ENCODE assay signal across 1 cellular context in the genomic region with DNA sequence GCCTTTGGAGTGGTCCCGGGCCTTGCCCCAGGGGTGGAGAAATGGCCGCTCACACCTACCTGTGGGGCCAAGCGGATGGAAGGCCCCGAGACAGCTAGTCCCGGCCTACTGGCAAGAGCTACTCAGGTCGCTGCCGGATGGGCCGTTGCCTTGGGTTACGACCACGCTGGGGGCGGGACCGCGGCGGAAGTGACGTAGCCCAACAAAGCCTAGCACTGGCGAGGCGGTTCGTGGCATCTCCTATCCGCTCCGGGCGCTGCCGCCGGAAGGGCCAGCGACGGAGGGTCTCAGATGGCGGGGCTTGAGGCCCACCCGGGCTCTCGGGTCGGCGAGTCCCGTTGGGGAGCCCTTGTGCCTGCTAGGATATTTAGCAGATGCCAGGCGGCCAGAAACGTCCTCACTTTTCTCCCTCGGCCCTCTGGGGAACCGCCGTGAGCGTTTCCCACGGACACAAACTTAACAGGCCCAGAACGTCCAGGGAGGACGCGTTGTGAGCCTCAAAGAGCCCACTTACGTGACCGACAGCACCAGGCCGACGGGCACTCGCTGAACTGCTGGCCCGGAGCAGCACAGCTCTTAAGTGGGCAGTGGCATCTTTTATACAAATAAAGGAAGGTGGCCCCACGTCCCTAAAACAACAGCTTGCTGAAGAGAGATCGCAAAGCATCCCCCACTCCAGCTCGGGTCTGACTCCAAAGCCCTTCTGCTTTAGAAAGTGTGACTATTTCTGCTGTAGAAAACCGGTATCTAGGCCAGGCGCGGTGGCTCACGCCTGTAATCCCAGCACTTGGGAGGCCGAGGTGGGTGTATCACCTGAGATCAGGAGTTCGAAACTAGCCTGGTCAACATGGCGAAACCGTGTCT.
A peak's percentile ranks its signal among the peaks of the same experiment; 100 is the strongest.
TF ChIP-seq lines count a peak whose summit lies in the region.

A gene with protein sequence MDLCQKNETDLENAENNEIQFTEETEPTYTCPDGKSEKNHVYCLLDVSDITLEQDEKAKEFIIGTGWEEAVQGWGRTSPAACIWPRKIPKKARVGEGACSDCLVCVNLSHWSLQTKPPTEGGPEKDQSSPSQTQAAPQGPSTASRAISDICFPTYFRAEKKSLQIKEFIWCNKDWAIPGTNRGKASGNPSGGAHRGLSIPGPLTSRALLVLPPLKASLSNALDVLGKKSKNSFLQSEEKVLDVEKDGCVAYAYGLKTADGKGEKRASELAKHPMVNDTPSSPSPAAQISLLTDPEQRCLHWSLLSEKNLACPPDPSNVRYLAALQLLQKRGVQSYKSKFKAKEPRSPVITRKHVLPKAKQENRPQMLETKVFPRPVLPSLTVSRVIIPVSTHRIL (minus strand): TSS at position 162 of the 864 bp plus-strand sequence. CDS start 13,283 bp downstream, outside the sequence.

TF ChIP-seq in K562, 482 proteins besides CTCF, POLR2A, EP300 and RAD21 (continued from another document and continues in another):
- TF ChIP-seq, protein P1, sequence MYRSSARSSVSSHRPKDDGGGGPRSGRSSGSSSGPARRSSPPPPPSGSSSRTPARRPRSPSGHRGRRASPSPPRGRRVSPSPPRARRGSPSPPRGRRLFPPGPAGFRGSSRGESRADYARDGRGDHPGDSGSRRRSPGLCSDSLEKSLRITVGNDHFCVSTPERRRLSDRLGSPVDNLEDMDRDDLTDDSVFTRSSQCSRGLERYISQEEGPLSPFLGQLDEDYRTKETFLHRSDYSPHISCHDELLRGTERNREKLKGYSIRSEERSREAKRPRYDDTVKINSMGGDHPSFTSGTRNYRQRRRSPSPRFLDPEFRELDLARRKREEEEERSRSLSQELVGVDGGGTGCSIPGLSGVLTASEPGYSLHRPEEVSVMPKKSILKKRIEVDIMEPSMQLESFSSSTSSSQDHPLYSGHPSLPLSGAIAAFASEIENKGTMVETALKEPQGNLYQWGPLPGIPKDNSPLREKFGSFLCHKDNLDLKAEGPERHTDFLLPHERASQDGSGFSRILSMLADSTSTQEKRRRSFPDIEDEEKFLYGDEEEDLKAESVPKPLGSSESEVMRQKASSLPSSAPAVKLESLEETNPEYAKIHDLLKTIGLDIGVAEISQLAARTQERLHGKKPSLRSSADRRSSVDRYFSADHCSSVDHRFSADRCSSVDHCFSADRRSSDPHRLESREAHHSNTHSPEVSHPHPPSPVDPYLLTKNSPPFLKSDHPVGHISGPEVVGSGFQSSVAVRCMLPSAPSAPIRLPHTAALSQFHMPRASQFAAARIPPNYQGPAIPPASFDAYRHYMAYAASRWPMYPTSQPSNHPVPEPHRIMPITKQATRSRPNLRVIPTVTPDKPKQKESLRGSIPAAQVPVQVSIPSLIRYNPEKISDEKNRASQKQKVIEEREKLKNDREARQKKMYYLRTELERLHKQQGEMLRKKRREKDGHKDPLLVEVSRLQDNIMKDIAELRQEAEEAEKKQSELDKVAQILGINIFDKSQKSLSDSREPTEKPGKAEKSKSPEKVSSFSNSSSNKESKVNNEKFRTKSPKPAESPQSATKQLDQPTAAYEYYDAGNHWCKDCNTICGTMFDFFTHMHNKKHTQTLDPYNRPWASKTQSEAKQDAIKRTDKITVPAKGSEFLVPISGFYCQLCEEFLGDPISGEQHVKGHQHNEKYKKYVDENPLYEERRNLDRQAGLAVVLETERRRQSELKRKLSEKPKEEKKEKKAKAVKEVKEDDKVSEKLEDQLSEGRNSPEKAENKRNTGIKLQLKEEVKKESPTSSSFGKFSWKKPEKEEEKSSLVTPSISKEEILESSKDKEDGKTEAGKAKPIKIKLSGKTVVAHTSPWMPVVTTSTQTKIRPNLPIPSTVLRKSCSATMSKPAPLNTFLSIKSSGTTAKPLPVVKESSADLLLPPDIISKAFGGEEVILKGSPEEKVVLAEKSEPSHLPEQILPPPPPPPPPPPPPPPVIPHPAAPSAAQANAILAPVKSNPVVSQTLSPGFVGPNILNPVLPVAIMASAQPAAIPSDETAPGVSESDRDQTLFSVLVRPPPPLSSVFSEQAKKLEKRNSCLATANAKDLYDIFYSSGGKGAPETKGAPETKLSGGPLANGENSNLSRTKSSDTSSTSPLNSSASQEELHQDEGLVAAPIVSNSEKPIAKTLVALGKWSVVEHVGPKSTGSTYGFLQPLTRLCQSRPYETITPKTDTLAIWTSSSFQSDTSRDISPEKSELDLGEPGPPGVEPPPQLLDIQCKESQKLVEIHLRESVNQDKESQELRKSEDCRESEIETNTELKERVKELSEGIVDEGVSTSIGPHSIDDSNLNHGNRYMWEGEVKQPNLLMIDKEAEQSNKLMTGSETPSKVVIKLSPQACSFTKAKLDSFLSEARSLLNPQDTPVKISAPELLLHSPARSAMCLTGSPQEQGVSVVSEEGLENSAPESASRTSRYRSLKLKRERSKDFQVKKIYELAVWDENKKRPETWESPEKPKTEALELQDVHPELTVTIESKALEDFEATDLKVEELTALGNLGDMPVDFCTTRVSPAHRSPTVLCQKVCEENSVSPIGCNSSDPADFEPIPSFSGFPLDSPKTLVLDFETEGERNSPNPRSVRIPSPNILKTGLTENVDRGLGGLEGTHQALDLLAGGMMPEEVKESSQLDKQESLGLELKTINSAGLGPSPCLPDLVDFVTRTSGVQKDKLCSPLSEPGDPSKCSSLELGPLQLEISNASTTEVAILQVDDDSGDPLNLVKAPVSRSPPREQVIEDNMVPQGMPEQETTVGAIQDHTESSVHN (IDR thresholded peaks at IDR 0.05; ENCODE audit: borderline replicate concordance in 1 of 2, low read depth in 1 of 2): no peak
- TF ChIP-seq ZC3H11A (IDR thresholded peaks at IDR 0.05; ENCODE audit: low read depth, low read length): no peak
- TF ChIP-seq ZKSCAN8 (CRISPR knock-in tag; IDR thresholded peaks at IDR 0.05): no peak
- 0 out of 2 replicates have a peak, but pooled peaks have one; percentile 3 for TF ChIP-seq ZNF384 (IDR thresholded peaks at IDR 0.05; ENCODE audit: low read depth, low read length)
- TF ChIP-seq NR3C1 (CRISPR knock-in tag; IDR thresholded peaks at IDR 0.05): no peak
- TF ChIP-seq TEAD2 (tag; IDR thresholded peaks at IDR 0.05): no peak
- 0 out of 2 replicates have a peak, but pooled peaks have one; percentile 32 for TF ChIP-seq ZNF561 (CRISPR knock-in tag; conservative IDR thresholded peaks at IDR 0.05)
- TF ChIP-seq CTBP1 (IDR thresholded peaks at IDR 0.05; ENCODE audit: borderline replicate concordance): peak; percentile 50; the same call in 1 of the 2 replicates
- peak; percentile 60; the same call in 1 of the 2 replicates for TF ChIP-seq ZNF589 (CRISPR knock-in tag; IDR thresholded peaks at IDR 0.05; ENCODE audit: low read depth)
- TF ChIP-seq, protein P2, sequence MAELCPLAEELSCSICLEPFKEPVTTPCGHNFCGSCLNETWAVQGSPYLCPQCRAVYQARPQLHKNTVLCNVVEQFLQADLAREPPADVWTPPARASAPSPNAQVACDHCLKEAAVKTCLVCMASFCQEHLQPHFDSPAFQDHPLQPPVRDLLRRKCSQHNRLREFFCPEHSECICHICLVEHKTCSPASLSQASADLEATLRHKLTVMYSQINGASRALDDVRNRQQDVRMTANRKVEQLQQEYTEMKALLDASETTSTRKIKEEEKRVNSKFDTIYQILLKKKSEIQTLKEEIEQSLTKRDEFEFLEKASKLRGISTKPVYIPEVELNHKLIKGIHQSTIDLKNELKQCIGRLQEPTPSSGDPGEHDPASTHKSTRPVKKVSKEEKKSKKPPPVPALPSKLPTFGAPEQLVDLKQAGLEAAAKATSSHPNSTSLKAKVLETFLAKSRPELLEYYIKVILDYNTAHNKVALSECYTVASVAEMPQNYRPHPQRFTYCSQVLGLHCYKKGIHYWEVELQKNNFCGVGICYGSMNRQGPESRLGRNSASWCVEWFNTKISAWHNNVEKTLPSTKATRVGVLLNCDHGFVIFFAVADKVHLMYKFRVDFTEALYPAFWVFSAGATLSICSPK (IDR thresholded peaks at IDR 0.05; ENCODE audit: borderline replicate concordance): no peak
- no peak for TF ChIP-seq ZNF695 (CRISPR knock-in tag; IDR thresholded peaks at IDR 0.05)
- TF ChIP-seq ETV5 (CRISPR knock-in tag; IDR thresholded peaks at IDR 0.05; ENCODE audit: low read depth): peak; percentile 87; the same call in 1 of the 2 replicates
- TF ChIP-seq, protein P3, sequence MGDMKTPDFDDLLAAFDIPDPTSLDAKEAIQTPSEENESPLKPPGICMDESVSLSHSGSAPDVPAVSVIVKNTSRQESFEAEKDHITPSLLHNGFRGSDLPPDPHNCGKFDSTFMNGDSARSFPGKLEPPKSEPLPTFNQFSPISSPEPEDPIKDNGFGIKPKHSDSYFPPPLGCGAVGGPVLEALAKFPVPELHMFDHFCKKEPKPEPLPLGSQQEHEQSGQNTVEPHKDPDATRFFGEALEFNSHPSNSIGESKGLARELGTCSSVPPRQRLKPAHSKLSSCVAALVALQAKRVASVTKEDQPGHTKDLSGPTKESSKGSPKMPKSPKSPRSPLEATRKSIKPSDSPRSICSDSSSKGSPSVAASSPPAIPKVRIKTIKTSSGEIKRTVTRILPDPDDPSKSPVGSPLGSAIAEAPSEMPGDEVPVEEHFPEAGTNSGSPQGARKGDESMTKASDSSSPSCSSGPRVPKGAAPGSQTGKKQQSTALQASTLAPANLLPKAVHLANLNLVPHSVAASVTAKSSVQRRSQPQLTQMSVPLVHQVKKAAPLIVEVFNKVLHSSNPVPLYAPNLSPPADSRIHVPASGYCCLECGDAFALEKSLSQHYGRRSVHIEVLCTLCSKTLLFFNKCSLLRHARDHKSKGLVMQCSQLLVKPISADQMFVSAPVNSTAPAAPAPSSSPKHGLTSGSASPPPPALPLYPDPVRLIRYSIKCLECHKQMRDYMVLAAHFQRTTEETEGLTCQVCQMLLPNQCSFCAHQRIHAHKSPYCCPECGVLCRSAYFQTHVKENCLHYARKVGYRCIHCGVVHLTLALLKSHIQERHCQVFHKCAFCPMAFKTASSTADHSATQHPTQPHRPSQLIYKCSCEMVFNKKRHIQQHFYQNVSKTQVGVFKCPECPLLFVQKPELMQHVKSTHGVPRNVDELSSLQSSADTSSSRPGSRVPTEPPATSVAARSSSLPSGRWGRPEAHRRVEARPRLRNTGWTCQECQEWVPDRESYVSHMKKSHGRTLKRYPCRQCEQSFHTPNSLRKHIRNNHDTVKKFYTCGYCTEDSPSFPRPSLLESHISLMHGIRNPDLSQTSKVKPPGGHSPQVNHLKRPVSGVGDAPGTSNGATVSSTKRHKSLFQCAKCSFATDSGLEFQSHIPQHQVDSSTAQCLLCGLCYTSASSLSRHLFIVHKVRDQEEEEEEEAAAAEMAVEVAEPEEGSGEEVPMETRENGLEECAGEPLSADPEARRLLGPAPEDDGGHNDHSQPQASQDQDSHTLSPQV (IDR thresholded peaks at IDR 0.05): no peak
- TF ChIP-seq, protein P4, sequence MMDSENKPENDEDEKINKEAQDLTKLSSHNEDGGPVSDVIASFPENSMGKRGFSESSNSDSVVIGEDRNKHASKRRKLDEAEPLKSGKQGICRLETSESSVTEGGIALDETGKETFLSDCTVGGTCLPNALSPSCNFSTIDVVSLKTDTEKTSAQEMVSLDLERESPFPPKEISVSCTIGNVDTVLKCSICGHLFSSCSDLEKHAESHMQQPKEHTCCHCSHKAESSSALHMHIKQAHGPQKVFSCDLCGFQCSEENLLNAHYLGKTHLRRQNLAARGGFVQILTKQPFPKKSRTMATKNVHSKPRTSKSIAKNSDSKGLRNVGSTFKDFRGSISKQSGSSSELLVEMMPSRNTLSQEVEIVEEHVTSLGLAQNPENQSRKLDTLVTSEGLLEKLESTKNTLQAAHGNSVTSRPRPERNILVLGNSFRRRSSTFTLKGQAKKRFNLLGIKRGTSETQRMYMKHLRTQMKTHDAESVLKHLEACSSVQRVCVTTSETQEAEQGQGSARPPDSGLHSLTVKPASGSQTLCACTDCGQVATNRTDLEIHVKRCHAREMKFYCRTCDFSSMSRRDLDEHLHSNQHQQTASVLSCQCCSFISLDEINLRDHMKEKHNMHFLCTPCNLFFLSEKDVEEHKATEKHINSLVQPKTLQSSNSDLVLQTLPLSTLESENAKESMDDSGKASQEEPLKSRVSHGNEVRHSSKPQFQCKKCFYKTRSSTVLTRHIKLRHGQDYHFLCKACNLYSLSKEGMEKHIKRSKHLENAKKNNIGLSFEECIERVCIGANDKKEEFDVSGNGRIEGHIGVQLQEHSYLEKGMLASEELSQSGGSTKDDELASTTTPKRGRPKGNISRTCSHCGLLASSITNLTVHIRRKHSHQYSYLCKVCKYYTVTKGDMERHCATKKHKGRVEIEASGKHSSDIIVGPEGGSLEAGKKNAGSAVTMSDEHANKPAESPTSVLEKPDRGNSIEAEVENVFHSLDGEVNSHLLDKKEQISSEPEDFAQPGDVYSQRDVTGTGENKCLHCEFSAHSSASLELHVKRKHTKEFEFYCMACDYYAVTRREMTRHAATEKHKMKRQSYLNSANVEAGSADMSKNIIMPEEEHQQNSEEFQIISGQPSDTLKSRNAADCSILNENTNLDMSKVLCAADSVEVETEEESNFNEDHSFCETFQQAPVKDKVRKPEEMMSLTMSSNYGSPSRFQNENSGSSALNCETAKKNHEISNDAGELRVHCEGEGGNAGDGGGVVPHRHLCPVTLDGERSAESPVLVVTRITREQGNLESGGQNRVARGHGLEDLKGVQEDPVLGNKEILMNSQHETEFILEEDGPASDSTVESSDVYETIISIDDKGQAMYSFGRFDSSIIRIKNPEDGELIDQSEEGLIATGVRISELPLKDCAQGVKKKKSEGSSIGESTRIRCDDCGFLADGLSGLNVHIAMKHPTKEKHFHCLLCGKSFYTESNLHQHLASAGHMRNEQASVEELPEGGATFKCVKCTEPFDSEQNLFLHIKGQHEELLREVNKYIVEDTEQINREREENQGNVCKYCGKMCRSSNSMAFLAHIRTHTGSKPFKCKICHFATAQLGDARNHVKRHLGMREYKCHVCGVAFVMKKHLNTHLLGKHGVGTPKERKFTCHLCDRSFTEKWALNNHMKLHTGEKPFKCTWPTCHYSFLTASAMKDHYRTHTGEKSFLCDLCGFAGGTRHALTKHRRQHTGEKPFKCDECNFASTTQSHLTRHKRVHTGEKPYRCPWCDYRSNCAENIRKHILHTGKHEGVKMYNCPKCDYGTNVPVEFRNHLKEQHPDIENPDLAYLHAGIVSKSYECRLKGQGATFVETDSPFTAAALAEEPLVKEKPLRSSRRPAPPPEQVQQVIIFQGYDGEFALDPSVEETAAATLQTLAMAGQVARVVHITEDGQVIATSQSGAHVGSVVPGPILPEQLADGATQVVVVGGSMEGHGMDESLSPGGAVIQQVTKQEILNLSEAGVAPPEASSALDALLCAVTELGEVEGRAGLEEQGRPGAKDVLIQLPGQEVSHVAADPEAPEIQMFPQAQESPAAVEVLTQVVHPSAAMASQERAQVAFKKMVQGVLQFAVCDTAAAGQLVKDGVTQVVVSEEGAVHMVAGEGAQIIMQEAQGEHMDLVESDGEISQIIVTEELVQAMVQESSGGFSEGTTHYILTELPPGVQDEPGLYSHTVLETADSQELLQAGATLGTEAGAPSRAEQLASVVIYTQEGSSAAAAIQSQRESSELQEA (IDR thresholded peaks at IDR 0.05; ENCODE audit: low read depth): no peak
- no peak for TF ChIP-seq BDP1 (IDR thresholded peaks at IDR 0.05; ENCODE audit: insufficient read depth, insufficient read length)
- no peak for TF ChIP-seq ZNF316 (IDR thresholded peaks at IDR 0.05)
- peak; percentile 95 to 98 for TF ChIP-seq SIN3A (IDR thresholded peaks at IDR 0.05; ENCODE audit: borderline replicate concordance in 2 of 2, control insufficient read depth in 1 of 2, low read depth in 2 of 2, low read length in 2 of 2)
- 0 out of 2 replicates have a peak, but pooled peaks have one; percentile 67 for TF ChIP-seq RBM14 (IDR thresholded peaks at IDR 0.05; ENCODE audit: borderline replicate concordance, insufficient read depth, low read depth, low read length)
- TF ChIP-seq ZC3H4 (CRISPR knock-in tag; IDR thresholded peaks at IDR 0.05; ENCODE audit: borderline replicate concordance): no peak; the same call in 1 of the 2 replicates
- no peak for TF ChIP-seq ZNF121 (CRISPR knock-in tag; conservative IDR thresholded peaks at IDR 0.05)
- no peak for TF ChIP-seq GABPB2 (CRISPR knock-in tag; conservative IDR thresholded peaks at IDR 0.05)
